ENCODE assay signal across 21 cellular contexts in genomic region chr13:32191452-32191998, GRCh38.
A peak's percentile ranks its signal among the peaks of the same experiment; 100 is the strongest.
DNase-seq lines count a peak whose midpoint lies in the region; ATAC-seq, FAIRE-seq and TF ChIP-seq lines count a peak whose summit lies in the region.
"Had no signal": no experiment of that assay in that cellular context is flagged by ENCODE, and none has a peak within 500 bp of the region (broad histone marks: within the 10 kb centered on the region; RNA-seq: fewer than 3 reads in every experiment).

No MANE protein-coding gene starts in this region.

- no peak overlapping the region for H3K27ac ChIP-seq in HEK293 (ENCODE audit: extremely low read depth, low read depth, low read length)
- H3K27ac ChIP-seq in CD8-positive, alpha-beta T cell (ENCODE audit: low read depth, low read length): no peak overlapping the region
- H3K27ac ChIP-seq: HL-60 had no signal

- no peak for FAIRE-seq in H54 (lab: Jason Lieb, UNC)
- FAIRE-seq: D721Med, GM12892 had no signal

- H3K27ac Mint-ChIP-seq in CD8-positive, alpha-beta T cell: no peak overlapping the region
- H3K27ac Mint-ChIP-seq: CD4-positive, CD25-positive, alpha-beta regulatory T cell had no signal

- intact Hi-C loops in CD8-positive, alpha-beta T cell (cut with DNase I, micrococcal nuclease): no loop called here

- no peaks in the 10 kb centered on the region for H3K36me3 ChIP-seq in HEK293 (ENCODE audit: control insufficient read depth in 2 of 2, insufficient read depth in 1 of 2, low read length in 2 of 2)
- H3K36me3 ChIP-seq in CD8-positive, alpha-beta T cell (ENCODE audit: insufficient read depth, low read length): no peaks in the 10 kb centered on the region
- H3K36me3 ChIP-seq: HAP-1 had no signal

- no peak overlapping the region for H3K4me3 Mint-ChIP-seq in CD8-positive, alpha-beta T cell
- H3K4me3 Mint-ChIP-seq: CD4-positive, CD25-positive, alpha-beta regulatory T cell had no signal

- POLR2A ChIA-PET in HEK293 (lab: Yijun Ruan, JAX): no interaction called here
- POLR2A ChIA-PET in CD8-positive, alpha-beta T cell (lab: Charles Lee): no interaction called here

- H3K4me3 ChIP-seq in AG10803 (ENCODE audit: low read length) (no peak overlapping the region), HEK293 (ENCODE audit: low read depth, low read length) (no peak overlapping the region), fibroblast of villous mesenchyme (ENCODE audit: low read depth, low read length) (no peak overlapping the region)
- H3K4me3 ChIP-seq in CD8-positive, alpha-beta T cell (ENCODE audit: low read depth, low read length): no peak overlapping the region
- H3K4me3 ChIP-seq: HAP-1 had no signal

- H3K36me3 Mint-ChIP-seq in CD8-positive, alpha-beta T cell: no peaks in the 10 kb centered on the region
- H3K36me3 Mint-ChIP-seq: CD4-positive, CD25-positive, alpha-beta regulatory T cell had no signal

- no peaks in the 10 kb centered on the region for H3K27me3 Mint-ChIP-seq in CD8-positive, alpha-beta T cell (ENCODE audit: low read depth)

- H3K4me1 ChIP-seq in HEK293 (ENCODE audit: control insufficient read depth, insufficient read depth, low read length): no peaks in the 10 kb centered on the region
- H3K4me1 ChIP-seq in CD8-positive, alpha-beta T cell (ENCODE audit: insufficient read depth, low read length): no peaks in the 10 kb centered on the region
- H3K4me1 ChIP-seq: BE2C had no signal

- peak; percentile 9 for DNase-seq in AG10803 (ENCODE audit: low read depth)
- peak; percentile 57 for DNase-seq in amniotic epithelial cell (ENCODE audit: low read depth)
- peak; percentile 68 for DNase-seq in fibroblast of villous mesenchyme (ENCODE audit: low read depth)
- no peak for DNase-seq in activated CD4-positive, alpha-beta T cell treated with anti-CD3 and anti-CD28 coated beads for 4 hours
- DNase-seq in CD8-positive, alpha-beta T cell: no peak
- DNase-seq in AG20443 (ENCODE audit: low spot score): no peak
- DNase-seq in H54 (ENCODE audit: insufficient read length, low spot score): no peak
- DNase-seq: 8988T; BE2C; C1 segment of cervical spinal cord; Caco-2; CD4-positive, CD25-positive, alpha-beta regulatory T cell; DMS153; DMS79; GDM1; GOT3 had no signal

- H3K4me1 Mint-ChIP-seq in CD8-positive, alpha-beta T cell (ENCODE audit: low read depth): no peaks in the 10 kb centered on the region
- H3K4me1 Mint-ChIP-seq: CD4-positive, CD25-positive, alpha-beta regulatory T cell had no signal

- CTCF ChIA-PET in HEK293 (lab: Yijun Ruan, JAX): interaction anchor here (0.7 to 1.5 kb wide), 3 partner anchors 10 to 27 kb away, joined by 3 to 5 read pairs (median 3); no protein-coding TSS in a partner anchor
- CTCF ChIA-PET in CD8-positive, alpha-beta T cell (lab: Charles Lee): no interaction called here

- H3K9me3 ChIP-seq in HEK293 (ENCODE audit: control insufficient read depth, insufficient read depth, low read depth, low read length): no peaks in the 10 kb centered on the region
- H3K9me3 ChIP-seq in CD8-positive, alpha-beta T cell (ENCODE audit: low read length): no peaks in the 10 kb centered on the region
- H3K9me3 ChIP-seq: BE2C, Caco-2, HAP-1 had no signal

- peaks cover 5% of the 10 kb centered on the region for H3K27me3 ChIP-seq in CD8-positive, alpha-beta T cell (ENCODE audit: insufficient read depth, low read length)
- H3K27me3 ChIP-seq: BE2C had no signal

- TF ChIP-seq POLR2A in H54 (IDR thresholded peaks at IDR 0.05; ENCODE audit: low read depth, low read length): no peak

- H3K9me3 Mint-ChIP-seq in CD8-positive, alpha-beta T cell: no peaks in the 10 kb centered on the region
- H3K9me3 Mint-ChIP-seq: CD4-positive, CD25-positive, alpha-beta regulatory T cell had no signal

- TF ChIP-seq CTCF in AG10803 (conservative IDR thresholded peaks at IDR 0.05; ENCODE audit: low read length) (no peak), HEK293 (tag by site-specific recombination; IDR thresholded peaks at IDR 0.05) (no peak), fibroblast of villous mesenchyme (IDR thresholded peaks at IDR 0.05; ENCODE audit: insufficient read depth, low read depth, low read length) (no peak)
- no peak for TF ChIP-seq CTCF in CD8-positive, alpha-beta T cell (IDR thresholded peaks at IDR 0.05)

- ATAC-seq in CD8-positive, alpha-beta T cell: no peak

TF ChIP-seq in HEK293, 187 proteins besides CTCF, POLR2A, EP300 and RAD21:
- TF ChIP-seq FEZF1 (tag by site-specific recombination; IDR thresholded peaks at IDR 0.05): peak; percentile 76
- no peak for TF ChIP-seq ZFHX2 (tag by site-specific recombination; conservative IDR thresholded peaks at IDR 0.05)

Comparison
In these comparisons a context has a peak if more than half of its experiments do, and no peak if none do; other contexts are left out.
1. DNase-seq: peak in AG10803 (single experiment), amniotic epithelial cell (single experiment) and fibroblast of villous mesenchyme (single experiment); none in activated CD4-positive, alpha-beta T cell treated with anti-CD3 and anti-CD28 coated beads for 4 hours (0 of 2), CD8-positive, alpha-beta T cell (0 of 7), AG20443 (single experiment) and H54 (single experiment).